ENCODE assay signal across 10 cellular contexts in genomic region chr18:50192903-50193795, GRCh38. TPM values are rescaled to one million over a fixed set of nuclear protein-coding genes. Genes with fewer than 3 reads are reported as not detected.
DNase-seq lines count a peak whose midpoint lies in the region; ATAC-seq, FAIRE-seq and TF ChIP-seq lines count a peak whose summit lies in the region.
"Had no signal": no experiment of that assay in that cellular context is flagged by ENCODE, and none has a peak within 500 bp of the region (broad histone marks: within the 10 kb centered on the region; RNA-seq: fewer than 3 reads in every experiment).

No MANE protein-coding gene starts in this region.

- H3K36me3 Mint-ChIP-seq in activated naive CD8-positive, alpha-beta T cell treated with anti-CD3 and anti-CD28 coated beads for 36 hours: no peaks in the 10 kb centered on the region

- H3K79me2 ChIP-seq in smooth muscle cell (ENCODE audit: low read depth): no peaks in the 10 kb centered on the region

- peaks cover 18% of the 10 kb centered on the region for H3K4me1 Mint-ChIP-seq in activated naive CD8-positive, alpha-beta T cell treated with anti-CD3 and anti-CD28 coated beads for 36 hours

- 24% methylated on average over 31 of the region's 31 CpGs for whole genome bisulfite sequencing in smooth muscle cell (ENCODE audit: low lambda C conversion rate)

- H3K9ac ChIP-seq in kidney (ENCODE audit: low read length in 2 of 2) (peak overlapping the region in 1 of 2 donors; percentile 55), smooth muscle cell (ENCODE audit: low read depth) (no peak overlapping the region)

- peak overlapping the region; percentile 26 for H3K4me3 Mint-ChIP-seq in activated naive CD8-positive, alpha-beta T cell treated with anti-CD3 and anti-CD28 coated beads for 36 hours

- H3K9me3 Mint-ChIP-seq in activated naive CD8-positive, alpha-beta T cell treated with anti-CD3 and anti-CD28 coated beads for 36 hours: no peaks in the 10 kb centered on the region
- H3K9me3 Mint-ChIP-seq: activated T-helper 1 cell treated with anti-CD3 and anti-CD28 coated beads, Interleukin-12 subunit alpha, Interleukin-12 subunit beta, Interleukin-2, Interleukin-4 antibody, amounts not matched to agents 30 ng/mL and 10 ng/mL and 1 ng/mL, durations not matched to agents 14 hours and 24 hours and 36 hours had no signal

- peaks cover 77% of the 10 kb centered on the region for H3K27me3 Mint-ChIP-seq in activated naive CD8-positive, alpha-beta T cell treated with anti-CD3 and anti-CD28 coated beads for 36 hours

- H4K20me1 ChIP-seq in smooth muscle cell (ENCODE audit: low read depth): no peaks in the 10 kb centered on the region

- in situ Hi-C loops in HAP-1 (cut with MboI; ENCODE audit: low sequenced_read_pairs): no loop called here

- H3K36me3 ChIP-seq in HAP-1 (replicated peaks) (no peaks in the 10 kb centered on the region), kidney (ENCODE audit: control insufficient read depth in 1 of 2, insufficient read depth in 2 of 2, low read length in 2 of 2) (no peaks in the 10 kb centered on the region), smooth muscle cell (ENCODE audit: low read depth) (no peaks in the 10 kb centered on the region)
- H3K36me3 ChIP-seq: neutrophil had no signal

- TF ChIP-seq CTCF in kidney (IDR thresholded peaks at IDR 0.05; ENCODE audit: borderline replicate concordance, extremely low read depth, insufficient read depth) (no peak), smooth muscle cell (IDR thresholded peaks at IDR 0.05; ENCODE audit: borderline replicate concordance, insufficient read depth, poor library complexity, severe bottlenecking) (no peak)

- H3K4me3 ChIP-seq in HAP-1: peak overlapping the region; percentile 62
- peak overlapping the region; percentile 67 to 76 for H3K4me3 ChIP-seq in kidney (ENCODE audit: low read length in 2 of 2)
- H3K4me3 ChIP-seq in smooth muscle cell: peak overlapping the region; percentile 69

- intact Hi-C loops in kidney (cut with DNase I): no loop called here

- no peaks in the 10 kb centered on the region for H3F3A ChIP-seq in smooth muscle cell (ENCODE audit: low read depth)

- no peak overlapping the region for H2AFZ ChIP-seq in smooth muscle cell (ENCODE audit: low read depth)

- ATAC-seq in HG03460 (IDR thresholded peaks at IDR 0.05; ENCODE audit: unreplicated experiment): no peak
- no peak for ATAC-seq in GM21717 (IDR thresholded peaks at IDR 0.05; ENCODE audit: unreplicated experiment)
- no peak for ATAC-seq in HG03097 (IDR thresholded peaks at IDR 0.05; ENCODE audit: low FRiP score, unreplicated experiment)

- H3K27ac ChIP-seq in kidney (ENCODE audit: low read depth in 2 of 2, low read length in 2 of 2): no peak overlapping the region
- H3K27ac ChIP-seq in smooth muscle cell (ENCODE audit: low read depth): no peak overlapping the region
- H3K27ac ChIP-seq: neutrophil had no signal

- no peak overlapping the region for H3K27ac Mint-ChIP-seq in activated naive CD8-positive, alpha-beta T cell treated with anti-CD3 and anti-CD28 coated beads for 36 hours
- H3K27ac Mint-ChIP-seq: activated T-helper 1 cell treated with anti-CD3 and anti-CD28 coated beads, Interleukin-12 subunit alpha, Interleukin-12 subunit beta, Interleukin-2, Interleukin-4 antibody, amounts not matched to agents 30 ng/mL and 10 ng/mL and 1 ng/mL, durations not matched to agents 14 hours and 24 hours and 36 hours had no signal

- FAIRE-seq in kidney (lab: Jason Lieb, UNC): no peak

- H3K4me2 ChIP-seq in smooth muscle cell: peak overlapping the region; percentile 92

- H3K9me3 ChIP-seq in HAP-1: no peaks in the 10 kb centered on the region
- no peaks in the 10 kb centered on the region for H3K9me3 ChIP-seq in kidney (ENCODE audit: control insufficient read depth in 1 of 2, low read length in 2 of 2)
- H3K9me3 ChIP-seq in smooth muscle cell (replicated peaks; ENCODE audit: low read depth): no peaks in the 10 kb centered on the region
- H3K9me3 ChIP-seq: neutrophil had no signal

- no peak for DNase-seq in HAP-1 (ENCODE audit: low spot score in 2 of 2)
- DNase-seq in activated naive CD8-positive, alpha-beta T cell treated with anti-CD3 and anti-CD28 coated beads for 36 hours: no peak
- DNase-seq in kidney: no peak
- no peak for DNase-seq in smooth muscle cell (lab: John Stamatoyannopoulos, UW; ENCODE audit: unreplicated experiment)
- DNase-seq: NCI-H1930 had no signal

- H3K27me3 ChIP-seq in HAP-1 (ENCODE audit: low read depth) (0 out of 2 replicates have a peak, but pooled peaks cover 2% of the 10 kb centered on the region), smooth muscle cell (ENCODE audit: low read depth) (peaks cover 89% of the 10 kb centered on the region)

- H3K4me1 ChIP-seq in HAP-1 (peaks cover 10% of the 10 kb centered on the region), kidney (ENCODE audit: control insufficient read depth in 1 of 2, insufficient read depth in 1 of 2, low read depth in 1 of 2, low read length in 2 of 2) (peaks cover 2% of the 10 kb centered on the region in 2 donors), smooth muscle cell (ENCODE audit: low read depth) (peaks cover 9% of the 10 kb centered on the region)

RNA-seq across cellular contexts. Expression of gene MYO5B, which starts 1.8 kb away (rescaled TPM):
- total RNA-seq in activated naive CD8-positive, alpha-beta T cell treated with anti-CD3 and anti-CD28 coated beads for 36 hours: under 1 TPM in 1 of 2 experiments, not detected in 1; 0.78 TPM
- total RNA-seq in kidney (43.8 TPM), smooth muscle cell (11.2 and 25.3 TPM in 2 replicates)
- polyA plus RNA-seq in kidney (ENCODE audit: insufficient read depth, low read depth, low replicate concordance) (17.8 TPM), smooth muscle cell (1.7 and 8.2 TPM in 2 replicates)
- total RNA-seq: activated T-helper 1 cell treated with anti-CD3 and anti-CD28 coated beads, Interleukin-12 subunit alpha, Interleukin-12 subunit beta, Interleukin-2, Interleukin-4 antibody, amounts not matched to agents 30 ng/mL and 10 ng/mL and 1 ng/mL, durations not matched to agents 14 hours and 24 hours and 36 hours had no signal
